ENCODE assay signal across 13 cellular contexts in the genomic region with DNA sequence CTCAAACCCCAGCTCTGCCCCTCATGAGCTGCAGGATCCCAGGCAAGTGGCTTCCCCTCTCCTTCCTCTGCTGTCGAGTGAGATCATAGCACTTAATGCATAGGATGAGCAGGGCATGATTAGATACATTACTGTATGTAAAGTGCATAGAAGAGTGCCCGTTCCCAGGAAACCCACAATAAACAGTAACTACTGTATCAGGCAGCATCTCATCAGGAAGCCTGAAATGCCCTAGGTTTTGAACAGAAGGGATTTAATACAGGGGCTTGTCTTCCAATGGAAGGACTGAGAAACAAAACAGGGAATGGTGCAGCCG. TPM values are rescaled to one million over a fixed set of nuclear protein-coding genes. Genes with fewer than 3 reads are reported as not detected.
A peak's percentile ranks its signal among the peaks of the same experiment; 100 is the strongest.
DNase-seq lines count a peak whose midpoint lies in the region; ATAC-seq and TF ChIP-seq lines count a peak whose summit lies in the region.
"Had no signal": no experiment of that assay in that cellular context is flagged by ENCODE, and none has a peak within 500 bp of the region (broad histone marks: within the 10 kb centered on the region; RNA-seq: fewer than 3 reads in every experiment).

No MANE protein-coding gene starts in this region.

- H3K9me2 ChIP-seq in PC-9 (ENCODE audit: insufficient read depth) = no peaks in the 10 kb centered on the region

- H3K79me2 ChIP-seq in PC-9 (ENCODE audit: low read depth) = no peaks in the 10 kb centered on the region
- H3K79me2 ChIP-seq: hepatocyte had no signal

- H3K9me3 ChIP-seq in BLaER1 treated with 17β-estradiol and CSF1 and Interleukin-3, amounts not matched to agents 10 nM and 100 nM (replicated peaks in 1 of 11) = no peaks in the 10 kb centered on the region
- H3K9me3 ChIP-seq in PC-9 (ENCODE audit: insufficient read depth, low read depth) (no peaks in the 10 kb centered on the region), right lobe of liver (no peaks in the 10 kb centered on the region)
- H3K9me3 ChIP-seq: adrenal gland, thoracic aorta had no signal

- peak overlapping the region; percentile 82 to 99 (median 93) for H3K4me2 ChIP-seq in BLaER1 treated with 17β-estradiol and CSF1 and Interleukin-3, amounts not matched to agents 10 nM and 100 nM
- peak overlapping the region; percentile 58; the same call in 1 of the 2 replicates for H3K4me2 ChIP-seq in PC-9
- H3K4me2 ChIP-seq: hepatocyte had no signal

- TF ChIP-seq CTCF in PC-9 (conservative IDR thresholded peaks at IDR 0.05) = no peak
- no peak for TF ChIP-seq CTCF in right lobe of liver (IDR thresholded peaks at IDR 0.05)

- CTCF ChIA-PET in PC-9 (lab: Charles Lee) = no interaction called here

- peak overlapping the region in 3 of 10 experiments; percentile 0 to 39 (median 38); a peak in 3 of 20 replicates for H3K4me3 ChIP-seq in BLaER1 treated with 17β-estradiol and CSF1 and Interleukin-3, amounts not matched to agents 10 nM and 100 nM
- H3K4me3 ChIP-seq in PC-9 (no peak overlapping the region), right lobe of liver (no peak overlapping the region)
- H3K4me3 ChIP-seq: adrenal gland, hepatocyte, thoracic aorta had no signal

- ATAC-seq in right lobe of liver = no peak
- no peak for ATAC-seq in HG03280 (IDR thresholded peaks at IDR 0.05; ENCODE audit: unreplicated experiment)
- no peak for ATAC-seq in GM21786 (IDR thresholded peaks at IDR 0.05; ENCODE audit: unreplicated experiment)
- no peak for ATAC-seq in GM19467 (IDR thresholded peaks at IDR 0.05; ENCODE audit: unreplicated experiment)

- no peak for TF ChIP-seq POLR2A in right lobe of liver (IDR thresholded peaks at IDR 0.05)

- intact Hi-C loops in PC-9 (cut with micrococcal nuclease; ENCODE audit: unreplicated experiment) = no loop called here
- intact Hi-C loops in right lobe of liver (cut with DNase I) = no loop called here

- 67% methylated on average over 2 of the region's 3 CpGs for WGBS in right lobe of liver (ENCODE audit: insufficient coverage, low coverage, low lambda C conversion rate, missing lambda C conversion rate)

- POLR2A ChIA-PET in PC-9 (lab: Charles Lee; ENCODE audit: unreplicated experiment) = no interaction called here

- no peak overlapping the region for H2AFZ ChIP-seq in PC-9
- H2AFZ ChIP-seq: hepatocyte had no signal

- H3K4me1 ChIP-seq in BLaER1 treated with 17β-estradiol and CSF1 and Interleukin-3, amounts not matched to agents 10 nM and 100 nM = peaks cover 98 to 100% (median 100%) of the 10 kb centered on the region in 10 experiments
- H3K4me1 ChIP-seq in PC-9 (replicated peaks; ENCODE audit: insufficient read depth) (peaks cover 48% of the 10 kb centered on the region), right lobe of liver (peaks cover 0 to 56% (median 26%) of the 10 kb centered on the region in 4 donors)

- DNase-seq in DMS53 treated with DMSO at 0.1 percent for 48 hours (lab: John Stamatoyannopoulos, UW; ENCODE audit: unreplicated experiment) (peak; percentile 41), PC-9 (no peak), right lobe of liver (peak in 1 of 3 donors; percentile 7)
- DNase-seq: kidney glomerular epithelial cell; NCI-H2227 treated with DMSO at 0.1 percent for 48 hours; stimulated activated CD4-positive, alpha-beta T cell treated with anti-CD3 and anti-CD28 coated beads, Interleukin-4, amount 100 ng/mL, for 1 hour had no signal

- H3K27ac ChIP-seq in BLaER1 treated with 17β-estradiol and CSF1 and Interleukin-3, amounts not matched to agents 10 nM and 100 nM = peak overlapping the region in 10 of 11 experiments; percentile 82 to 100 (median 98); a peak in 21 of 22 replicates
- H3K27ac ChIP-seq in PC-9 (no peak overlapping the region), right lobe of liver (peak overlapping the region in 2 of 3 donors; percentile 40 to 43)
- H3K27ac ChIP-seq: hepatocyte, thoracic aorta had no signal

- H3K9ac ChIP-seq in BLaER1 treated with 17β-estradiol and CSF1 and Interleukin-3, amounts not matched to agents 10 nM and 100 nM = peak overlapping the region in 10 of 11 experiments; percentile 3 to 95 (median 88); a peak in 18 of 22 replicates

- no peaks in the 10 kb centered on the region; the same call in 1 of the 2 replicates for H3F3A ChIP-seq in PC-9 (ENCODE audit: insufficient read depth, low read depth)

- H3K27me3 ChIP-seq in BLaER1 treated with 17β-estradiol and CSF1 and Interleukin-3, amounts not matched to agents 10 nM and 100 nM = no peaks in the 10 kb centered on the region
- H3K27me3 ChIP-seq in PC-9 (ENCODE audit: insufficient read depth, low read depth) (no peaks in the 10 kb centered on the region), right lobe of liver (no peaks in the 10 kb centered on the region)
- H3K27me3 ChIP-seq: adrenal gland, hepatocyte had no signal

- H3K36me3 ChIP-seq in BLaER1 treated with 17β-estradiol and CSF1 and Interleukin-3, amounts not matched to agents 10 nM and 100 nM = no peaks in the 10 kb centered on the region
- H3K36me3 ChIP-seq in PC-9 (ENCODE audit: low read depth) (no peaks in the 10 kb centered on the region), right lobe of liver (no peaks in the 10 kb centered on the region)
- H3K36me3 ChIP-seq: adrenal gland, thoracic aorta had no signal

- peaks cover 0 to 4% (median 0%) of the 10 kb centered on the region in 11 experiments; a peak in 1 of 22 replicates for H4K20me1 ChIP-seq in BLaER1 treated with 17β-estradiol and CSF1 and Interleukin-3, amounts not matched to agents 10 nM and 100 nM
- H4K20me1 ChIP-seq in PC-9 (ENCODE audit: insufficient read depth) = no peaks in the 10 kb centered on the region

- BruUV-seq in PC-9 (replicated peaks; lab: Mats Ljungman, UMichigan) = no TSS peak

RNA-seq across cellular contexts. Expression of a gene that starts 38.5 kb away (rescaled TPM):
- total RNA-seq in PC-9 (2021) = 48.1 and 57.9 TPM in 2 replicates
- total RNA-seq in right lobe of liver = 100 to 1,000 TPM in 1 of 6 experiments, 10 to 100 TPM in 5; 61.6 to 128 (median 67.5) TPM
